ENCODE assay signal across 11 cellular contexts in the genomic region with DNA sequence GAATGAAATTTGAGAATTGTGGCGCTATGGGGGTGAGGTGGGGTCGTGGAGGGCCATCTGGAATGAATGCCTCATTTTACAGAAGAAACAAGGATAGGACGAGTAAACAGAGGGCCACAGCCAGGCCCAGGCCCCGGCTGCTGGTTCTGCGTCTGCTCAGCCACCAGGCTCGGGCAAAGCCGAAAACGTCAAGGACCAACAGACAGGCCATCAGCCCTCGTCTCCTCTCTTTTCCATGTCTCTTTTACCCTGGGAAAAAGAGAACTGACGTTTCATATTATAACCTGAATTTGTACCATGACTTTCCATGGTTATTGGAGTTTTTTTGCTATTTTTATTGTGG.
A peak's percentile ranks its signal among the peaks of the same experiment; 100 is the strongest.
DNase-seq lines count a peak whose midpoint lies in the region; ATAC-seq and TF ChIP-seq lines count a peak whose summit lies in the region.
"Had no signal": no experiment of that assay in that cellular context is flagged by ENCODE, and none has a peak within 500 bp of the region (broad histone marks: within the 10 kb centered on the region; RNA-seq: fewer than 3 reads in every experiment).

No MANE protein-coding gene starts in this region.

- H3K9ac ChIP-seq in SK-N-SH (no peak overlapping the region), neural cell (ENCODE audit: low read length) (no peak overlapping the region), H9 (ENCODE audit: extremely low read depth, insufficient read length, low read length) (no peak overlapping the region)

- TF ChIP-seq EP300 in SK-N-SH (IDR thresholded peaks at IDR 0.05; ENCODE audit: borderline replicate concordance in 1 of 2, low read depth in 1 of 2, low read length in 1 of 2) (no peak), neural cell (conservative IDR thresholded peaks at IDR 0.05; ENCODE audit: poor library complexity, severe bottlenecking) (no peak)

- H2AK5ac ChIP-seq in H9 (ENCODE audit: insufficient read length, low read length) = no peak overlapping the region

- DNase-seq in SK-N-SH (peak; percentile 27), H9 (no peak), NOMO-1 (lab: John Stamatoyannopoulos, UW; ENCODE audit: unreplicated experiment in 2 of 2) (no peak)
- no peak for DNase-seq in stimulated activated CD4-positive, alpha-beta T cell treated with anti-CD3 and anti-CD28 coated beads, Interleukin-2, amount 100 ng/mL, for 48 hours

- peaks cover 0 to 11% (median 9%) of the 10 kb centered on the region in 3 experiments; a peak in 5 of 7 replicates for H3K36me3 Mint-ChIP-seq in H9 (ENCODE audit: insufficient read depth in 1 of 3, low read depth in 3 of 3)

- H4K5ac ChIP-seq in H9 (ENCODE audit: insufficient read length, low read depth, low read length) = no peak overlapping the region

- H3K79me1 ChIP-seq in H9 (ENCODE audit: insufficient read depth, low read depth, low read length, poor library complexity, severe bottlenecking) = no peaks in the 10 kb centered on the region

- H3K36me3 ChIP-seq in SK-N-SH (replicated peaks in 1 of 2; ENCODE audit: control insufficient read depth in 1 of 2, insufficient read depth in 2 of 2, low read length in 1 of 2) (no peaks in the 10 kb centered on the region), neural cell (ENCODE audit: insufficient read depth, low read length) (no peaks in the 10 kb centered on the region)
- H3K36me3 ChIP-seq: MG63 had no signal

- no peak overlapping the region; the same call in 1 of the 2 replicates for H3K14ac ChIP-seq in H9 (ENCODE audit: insufficient read depth, low read length)

- no peaks in the 10 kb centered on the region for H3K27me3 Mint-ChIP-seq in H9 (ENCODE audit: low read depth)

- POLR2A ChIA-PET in SK-N-SH (lab: Yijun Ruan, JAX) = no interaction called here

- no peaks in the 10 kb centered on the region for H3K23me2 ChIP-seq in H9 (ENCODE audit: insufficient read length, low read depth, low read length, poor library complexity, severe bottlenecking)

- H3K27ac ChIP-seq in C4-2B (no peak overlapping the region), SK-N-SH (ENCODE audit: low read depth in 2 of 2, low read length in 1 of 2) (no peak overlapping the region), neural cell (ENCODE audit: low read length) (no peak overlapping the region), H9 (ENCODE audit: insufficient read length, low read depth, low read length) (no peak overlapping the region)
- H3K27ac ChIP-seq: SK-N-MC had no signal

- H3K9me3 ChIP-seq in SK-N-SH (no peaks in the 10 kb centered on the region), neural cell (ENCODE audit: low read length) (no peaks in the 10 kb centered on the region), H9 (ENCODE audit: control insufficient read depth, low read depth, low read length) (no peaks in the 10 kb centered on the region)

- H3K56ac ChIP-seq in H9 (ENCODE audit: insufficient read length, low read depth, low read length) = no peak overlapping the region

- H4K8ac ChIP-seq in H9 (replicated peaks; ENCODE audit: insufficient read length, low read depth, low read length) = no peak overlapping the region

- H2BK120ac ChIP-seq in H9 (ENCODE audit: low read depth, low read length, poor library complexity, severe bottlenecking) = no peak overlapping the region

- no peaks in the 10 kb centered on the region for H3K27me3 ChIP-seq in SK-N-SH (ENCODE audit: insufficient read depth)
- H3K27me3 ChIP-seq in neural cell (ENCODE audit: insufficient read depth, low read depth, low read length) = no peaks in the 10 kb centered on the region
- H3K27me3 ChIP-seq in H9 (ENCODE audit: insufficient read depth, low read length) = no peaks in the 10 kb centered on the region
- H3K27me3 ChIP-seq: MG63 had no signal

- no peak overlapping the region for H3K4me3 Mint-ChIP-seq in H9
- H3K4me3 Mint-ChIP-seq: T-helper 1 cell treated with Interleukin-12 subunit alpha and Interleukin-12 subunit beta and Interleukin-4 antibody, amounts not matched to agents 30 μg/mL and 1 μg/mL, for 36 hours had no signal

- TF ChIP-seq RAD21 in SK-N-SH (IDR thresholded peaks at IDR 0.05; ENCODE audit: low read length) (no peak), neural cell (conservative IDR thresholded peaks at IDR 0.05) (no peak)

- H3K18ac ChIP-seq in H9 (ENCODE audit: insufficient read length, low read depth, low read length) = no peak overlapping the region

- H2AFZ ChIP-seq in SK-N-SH (ENCODE audit: low read depth) (no peak overlapping the region), neural cell (ENCODE audit: low read depth, low read length) (no peak overlapping the region), H9 (ENCODE audit: low read length) (no peak overlapping the region)

- H3K9me2 ChIP-seq in SK-N-SH (no peaks in the 10 kb centered on the region), neural cell (ENCODE audit: insufficient read depth, low read length) (no peaks in the 10 kb centered on the region)

- H3K79me2 ChIP-seq in SK-N-SH (ENCODE audit: insufficient read depth) = no peaks in the 10 kb centered on the region
- no peaks in the 10 kb centered on the region for H3K79me2 ChIP-seq in neural cell (replicated peaks; ENCODE audit: insufficient read depth, low read length)
- H3K79me2 ChIP-seq in H9 (ENCODE audit: insufficient read depth, low read length) = no peaks in the 10 kb centered on the region

- WGBS in SK-N-SH (ENCODE audit: low lambda C conversion rate) = 52% methylated on average over 6 of the region's 10 CpGs
- no CpG with 5 or more reads among the region's 10 CpGs for WGBS in H9 (ENCODE audit: extremely low coverage, insufficient read length, low lambda C conversion rate)

- H4K20me1 ChIP-seq in SK-N-SH (ENCODE audit: insufficient read depth) = no peaks in the 10 kb centered on the region
- H4K20me1 ChIP-seq in neural cell (ENCODE audit: insufficient read depth) = no peaks in the 10 kb centered on the region
- no peaks in the 10 kb centered on the region for H4K20me1 ChIP-seq in H9 (ENCODE audit: control insufficient read depth, insufficient read depth, insufficient read length)

- H2BK5ac ChIP-seq in H9 (ENCODE audit: insufficient read length, low read length) = no peak overlapping the region

- CTCF ChIA-PET in SK-N-SH (lab: Yijun Ruan, JAX) = interaction anchor here (0.6 to 2.8 kb wide), 20 partner anchors 11 to 1237 kb away, joined by 3 to 13 read pairs (median 3); no protein-coding TSS in a partner anchor

- ATAC-seq in HG02885 (IDR thresholded peaks at IDR 0.05; ENCODE audit: poor library complexity, unreplicated experiment) (peak; percentile 3), HG03095 (IDR thresholded peaks at IDR 0.05; ENCODE audit: unreplicated experiment) (no peak)

- no peak overlapping the region for H3K4me3 ChIP-seq in SK-N-SH (ENCODE audit: low read depth in 2 of 2, low read length in 1 of 2)
- H3K4me3 ChIP-seq in neural cell (ENCODE audit: low read length) = no peak overlapping the region
- H3K4me3 ChIP-seq: MG63, SK-N-MC had no signal

- no peak overlapping the region for H3K27ac Mint-ChIP-seq in H9
- H3K27ac Mint-ChIP-seq: T-helper 1 cell treated with Interleukin-12 subunit alpha and Interleukin-12 subunit beta and Interleukin-4 antibody, amounts not matched to agents 30 μg/mL and 1 μg/mL, for 36 hours had no signal

- H4K91ac ChIP-seq in H9 (ENCODE audit: insufficient read length, low read depth, low read length) = no peak overlapping the region

- H3K4me2 ChIP-seq in SK-N-SH (no peak overlapping the region), neural cell (ENCODE audit: low read length) (no peak overlapping the region), H9 (ENCODE audit: insufficient read depth, insufficient read length, low read length) (no peak overlapping the region)

- no peak overlapping the region for H3T11ph ChIP-seq in H9 (ENCODE audit: low read length)

- peaks cover 0 to 6% of the 10 kb centered on the region in 2 experiments; a peak in 1 of 4 replicates for H3K4me1 ChIP-seq in SK-N-SH (ENCODE audit: control insufficient read depth in 1 of 2, insufficient read depth in 2 of 2, low read depth in 1 of 2, low read length in 1 of 2)
- no peaks in the 10 kb centered on the region for H3K4me1 ChIP-seq in H9 (ENCODE audit: insufficient read depth, low read length)

- H2BK20ac ChIP-seq in H9 (ENCODE audit: low read depth, low read length, poor library complexity, severe bottlenecking) = no peak overlapping the region

- peaks cover 5 to 10% of the 10 kb centered on the region in 2 experiments for H3K4me1 Mint-ChIP-seq in H9

- TF ChIP-seq CTCF in C4-2B (conservative IDR thresholded peaks at IDR 0.05) = 0 out of 2 replicates have a peak, but pooled peaks have one; percentile 41
- TF ChIP-seq CTCF in SK-N-SH (IDR thresholded peaks at IDR 0.05) = no peak
- no peak for TF ChIP-seq CTCF in neural cell (IDR thresholded peaks at IDR 0.05; ENCODE audit: poor library complexity, severe bottlenecking)
- no peak for TF ChIP-seq CTCF in H9 (conservative IDR thresholded peaks at IDR 0.05)

- no peak overlapping the region for H2BK12ac ChIP-seq in H9 (ENCODE audit: insufficient read length, low read depth, low read length)

- H2BK15ac ChIP-seq in H9 (ENCODE audit: low read depth, low read length) = no peak overlapping the region

- H3F3A ChIP-seq in SK-N-SH (replicated peaks; ENCODE audit: insufficient read depth) = no peaks in the 10 kb centered on the region
- no peaks in the 10 kb centered on the region for H3F3A ChIP-seq in neural cell (ENCODE audit: insufficient read depth, low read length, poor library complexity, severe bottlenecking)

- H3K4ac ChIP-seq in H9 (ENCODE audit: low read depth, low read length) = no peak overlapping the region

- H3K23ac ChIP-seq in H9 (ENCODE audit: insufficient read length, low read depth, low read length) = no peak overlapping the region

- peaks cover 11 to 16% of the 10 kb centered on the region in 2 experiments for H3K9me3 Mint-ChIP-seq in H9

TF ChIP-seq in SK-N-SH, 30 proteins besides CTCF, POLR2A, EP300 and RAD21 (continues in another document):
- TF ChIP-seq FOSL2 (IDR thresholded peaks at IDR 0.05; ENCODE audit: borderline replicate concordance, low read depth) = no peak

TF ChIP-seq in neural cell, 6 proteins besides CTCF, POLR2A, EP300 and RAD21:
- TF ChIP-seq MXI1 (conservative IDR thresholded peaks at IDR 0.05; ENCODE audit: poor library complexity, severe bottlenecking) = no peak
- peak; percentile 4 for TF ChIP-seq SMC3 (conservative IDR thresholded peaks at IDR 0.05; ENCODE audit: poor library complexity)
